In the genomic region with DNA sequence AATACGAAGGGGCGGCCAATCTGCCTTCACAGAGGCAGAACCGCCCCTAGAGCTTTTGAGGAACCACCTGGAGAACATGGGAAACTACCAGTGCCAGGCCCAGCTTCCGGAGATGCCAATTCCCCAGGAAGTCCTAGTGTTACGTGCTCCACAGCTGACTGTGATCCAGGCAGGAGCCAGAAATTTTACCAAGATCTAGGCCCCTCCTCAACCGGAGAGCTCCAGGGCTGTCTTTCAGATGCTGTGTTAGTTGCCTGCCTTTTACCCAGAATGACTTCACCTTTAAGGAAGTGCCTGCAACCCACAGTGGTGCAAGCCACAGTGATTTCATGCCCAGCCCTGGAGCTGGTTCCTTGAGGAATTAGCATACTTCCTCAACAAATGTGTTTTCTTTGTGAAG, we compare ENCODE assay signal across 23 cellular contexts.
DNase-seq lines count a peak whose midpoint lies in the region; ATAC-seq and TF ChIP-seq lines count a peak whose summit lies in the region.
"Had no signal": no experiment of that assay in that cellular context is flagged by ENCODE, and none has a peak within 500 bp of the region (broad histone marks: within the 10 kb centered on the region; RNA-seq: fewer than 3 reads in every experiment).

No MANE protein-coding gene starts in this region.

- H3K27ac ChIP-seq in ascending aorta (no peak overlapping the region), left lung (peak overlapping the region in 1 of 2 donors; percentile 67), substantia nigra (ENCODE audit: low read depth, low read length, poor library complexity, severe bottlenecking) (peak overlapping the region; percentile 43)
- H3K27ac ChIP-seq: A549, ovary, RWPE1 had no signal

- no peak for DNase-seq in activated CD4-positive, alpha-beta T cell treated with anti-CD3 and anti-CD28 coated beads, Interleukin-2, amount 10 ng/mL, durations not matched to agents 7 days and 5 days
- no peak for DNase-seq in activated CD4-positive, alpha-beta T cell treated with anti-CD3 and anti-CD28 coated beads, Interleukin-2, amount 10 ng/mL, durations not matched to agents 24 days and 14 days
- DNase-seq in ascending aorta (ENCODE audit: low spot score in 2 of 2) (peak; percentile 15 to 69), left lung (peak; percentile 71 to 73), substantia nigra (lab: John Stamatoyannopoulos, UW) (no peak)
- no peak for DNase-seq in stimulated activated naive CD8-positive, alpha-beta T cell treated with anti-CD3 and anti-CD28 coated beads, Interleukin-15, Interleukin-2, amounts not matched to agents 100 U/mL and 50 U/mL, for 24 hours
- DNase-seq: activated naive CD8-positive, alpha-beta T cell treated with anti-CD3 and anti-CD28 coated beads, Interleukin-2, amount 50 U/mL, for 24 hours; CD4-positive, alpha-beta memory T cell; cerebellar nuclear complex; H9; Karpas-422; NCI-H146; NCI-H226; ovary; stimulated activated naive CD4-positive, alpha-beta T cell; T-helper 1 cell had no signal

- H3K36me3 ChIP-seq in ascending aorta (no peaks in the 10 kb centered on the region), left lung (no peaks in the 10 kb centered on the region)
- H3K36me3 ChIP-seq: ovary had no signal

- H3K4me1 Mint-ChIP-seq in activated CD4-positive, alpha-beta T cell treated with anti-CD3 and anti-CD28 coated beads, Interleukin-2, amount 10 ng/mL, durations not matched to agents 7 days and 5 days: peaks cover 11% of the 10 kb centered on the region
- peaks cover 13% of the 10 kb centered on the region for H3K4me1 Mint-ChIP-seq in activated CD4-positive, alpha-beta T cell treated with anti-CD3 and anti-CD28 coated beads, Interleukin-2, amount 10 ng/mL, durations not matched to agents 24 days and 14 days

- CTCF ChIA-PET in activated CD4-positive, alpha-beta T cell treated with anti-CD3 and anti-CD28 coated beads, Interleukin-2, amount 10 ng/mL, durations not matched to agents 7 days and 5 days (lab: Charles Lee): no interaction called here

- H3K27me3 Mint-ChIP-seq in activated CD4-positive, alpha-beta T cell treated with anti-CD3 and anti-CD28 coated beads, Interleukin-2, amount 10 ng/mL, durations not matched to agents 7 days and 5 days: no peaks in the 10 kb centered on the region
- no peaks in the 10 kb centered on the region for H3K27me3 Mint-ChIP-seq in activated CD4-positive, alpha-beta T cell treated with anti-CD3 and anti-CD28 coated beads, Interleukin-2, amount 10 ng/mL, durations not matched to agents 24 days and 14 days
- H3K27me3 Mint-ChIP-seq: activated naive CD8-positive, alpha-beta T cell treated with anti-CD3 and anti-CD28 coated beads, Interleukin-2, amount 50 U/mL, for 24 hours; CD4-positive, alpha-beta memory T cell had no signal

- H3K27me3 ChIP-seq in ascending aorta: no peaks in the 10 kb centered on the region
- H3K27me3 ChIP-seq in left lung: no peaks in the 10 kb centered on the region
- H3K27me3 ChIP-seq: ovary had no signal

- H3K9me3 ChIP-seq in ascending aorta (no peaks in the 10 kb centered on the region), left lung (no peaks in the 10 kb centered on the region)
- H3K9me3 ChIP-seq: A549, ovary had no signal

- TF ChIP-seq CTCF in ascending aorta (IDR thresholded peaks at IDR 0.05) (no peak), left lung (IDR thresholded peaks at IDR 0.05) (no peak)

- H3K36me3 Mint-ChIP-seq in activated CD4-positive, alpha-beta T cell treated with anti-CD3 and anti-CD28 coated beads, Interleukin-2, amount 10 ng/mL, durations not matched to agents 7 days and 5 days (ENCODE audit: low read depth): peaks cover 2% of the 10 kb centered on the region
- H3K36me3 Mint-ChIP-seq in activated CD4-positive, alpha-beta T cell treated with anti-CD3 and anti-CD28 coated beads, Interleukin-2, amount 10 ng/mL, durations not matched to agents 24 days and 14 days (ENCODE audit: low read depth): peaks cover 3% of the 10 kb centered on the region
- H3K36me3 Mint-ChIP-seq: type B pancreatic cell had no signal

- H3K4me3 Mint-ChIP-seq in activated CD4-positive, alpha-beta T cell treated with anti-CD3 and anti-CD28 coated beads, Interleukin-2, amount 10 ng/mL, durations not matched to agents 7 days and 5 days: no peak overlapping the region
- H3K4me3 Mint-ChIP-seq in activated CD4-positive, alpha-beta T cell treated with anti-CD3 and anti-CD28 coated beads, Interleukin-2, amount 10 ng/mL, durations not matched to agents 24 days and 14 days: no peak overlapping the region
- H3K4me3 Mint-ChIP-seq: activated naive CD8-positive, alpha-beta T cell treated with anti-CD3 and anti-CD28 coated beads, Interleukin-2, amount 50 U/mL, for 24 hours; CD4-positive, alpha-beta memory T cell; H9; type B pancreatic cell had no signal

- no peak overlapping the region for H3K4me3 ChIP-seq in ascending aorta
- no peak overlapping the region for H3K4me3 ChIP-seq in left lung
- H3K4me3 ChIP-seq: A549, ovary, smooth muscle cell had no signal

- no peaks in the 10 kb centered on the region for H3K9me3 Mint-ChIP-seq in activated CD4-positive, alpha-beta T cell treated with anti-CD3 and anti-CD28 coated beads, Interleukin-2, amount 10 ng/mL, durations not matched to agents 7 days and 5 days
- H3K9me3 Mint-ChIP-seq in activated CD4-positive, alpha-beta T cell treated with anti-CD3 and anti-CD28 coated beads, Interleukin-2, amount 10 ng/mL, durations not matched to agents 24 days and 14 days: no peaks in the 10 kb centered on the region
- H3K9me3 Mint-ChIP-seq: activated naive CD8-positive, alpha-beta T cell treated with anti-CD3 and anti-CD28 coated beads, Interleukin-2, amount 50 U/mL, for 24 hours; activated T-helper 2 cell treated with anti-CD3 and anti-CD28 coated beads, Interferon-gamma antibody, Interleukin-2, Interleukin-4, amounts not matched to agents 10 μg/mL and 5 μg/mL and 100 μg/mL, durations not matched to agents 14 hours and 24 hours and 36 hours; CD4-positive, alpha-beta memory T cell; H9; type B pancreatic cell had no signal

- ATAC-seq in left lung: peak; percentile 68
- no peak for ATAC-seq in HG02885 (IDR thresholded peaks at IDR 0.05; ENCODE audit: poor library complexity, unreplicated experiment)
- no peak for ATAC-seq in HG03520 (IDR thresholded peaks at IDR 0.05; ENCODE audit: unreplicated experiment)
- no peak for ATAC-seq in stimulated activated naive CD8-positive, alpha-beta T cell treated with anti-CD3 and anti-CD28 coated beads, Interleukin-15, Interleukin-2, amounts not matched to agents 100 U/mL and 50 U/mL, for 24 hours
- ATAC-seq: A549; activated naive CD8-positive, alpha-beta T cell treated with anti-CD3 and anti-CD28 coated beads, Interleukin-2, amount 50 U/mL, for 24 hours had no signal

- H3K4me1 ChIP-seq in ascending aorta: peaks cover 0 to 6% of the 10 kb centered on the region in 2 donors
- peaks cover 8 to 24% of the 10 kb centered on the region in 2 donors for H3K4me1 ChIP-seq in left lung
- H3K4me1 ChIP-seq: A549 had no signal

- POLR2A ChIA-PET in activated CD4-positive, alpha-beta T cell treated with anti-CD3 and anti-CD28 coated beads, Interleukin-2, amount 10 ng/mL, durations not matched to agents 7 days and 5 days (lab: Charles Lee): no interaction called here

- peak overlapping the region; percentile 46 for H3K27ac Mint-ChIP-seq in activated CD4-positive, alpha-beta T cell treated with anti-CD3 and anti-CD28 coated beads, Interleukin-2, amount 10 ng/mL, durations not matched to agents 7 days and 5 days
- H3K27ac Mint-ChIP-seq in activated CD4-positive, alpha-beta T cell treated with anti-CD3 and anti-CD28 coated beads, Interleukin-2, amount 10 ng/mL, durations not matched to agents 24 days and 14 days: no peak overlapping the region
- H3K27ac Mint-ChIP-seq: activated naive CD8-positive, alpha-beta T cell treated with anti-CD3 and anti-CD28 coated beads, Interleukin-2, amount 50 U/mL, for 24 hours; activated T-helper 2 cell treated with anti-CD3 and anti-CD28 coated beads, Interferon-gamma antibody, Interleukin-2, Interleukin-4, amounts not matched to agents 10 μg/mL and 5 μg/mL and 100 μg/mL, durations not matched to agents 14 hours and 24 hours and 36 hours; type B pancreatic cell had no signal

- intact Hi-C loops in activated CD4-positive, alpha-beta T cell treated with anti-CD3 and anti-CD28 coated beads, Interleukin-2, amount 10 ng/mL, durations not matched to agents 24 days and 14 days (cut with micrococcal nuclease): no loop called here
- intact Hi-C loops in ascending aorta (cut with DNase I): no loop called here
- intact Hi-C loops in left lung (cut with DNase I): no loop called here

Comparison
In these comparisons a context has a peak if more than half of its experiments do, and no peak if none do; other contexts are left out.
1. DNase-seq: peak in ascending aorta (2 of 2) and left lung (2 of 2); none in activated CD4-positive, alpha-beta T cell treated with anti-CD3 and anti-CD28 coated beads, Interleukin-2, amount 10 ng/mL, durations not matched to agents 7 days and 5 days (single experiment), activated CD4-positive, alpha-beta T cell treated with anti-CD3 and anti-CD28 coated beads, Interleukin-2, amount 10 ng/mL, durations not matched to agents 24 days and 14 days (single experiment), substantia nigra (0 of 49) and stimulated activated naive CD8-positive, alpha-beta T cell treated with anti-CD3 and anti-CD28 coated beads, Interleukin-15, Interleukin-2, amounts not matched to agents 100 U/mL and 50 U/mL, for 24 hours (single experiment).